1 cellular context compared by ENCODE assay signal in the genomic region with DNA sequence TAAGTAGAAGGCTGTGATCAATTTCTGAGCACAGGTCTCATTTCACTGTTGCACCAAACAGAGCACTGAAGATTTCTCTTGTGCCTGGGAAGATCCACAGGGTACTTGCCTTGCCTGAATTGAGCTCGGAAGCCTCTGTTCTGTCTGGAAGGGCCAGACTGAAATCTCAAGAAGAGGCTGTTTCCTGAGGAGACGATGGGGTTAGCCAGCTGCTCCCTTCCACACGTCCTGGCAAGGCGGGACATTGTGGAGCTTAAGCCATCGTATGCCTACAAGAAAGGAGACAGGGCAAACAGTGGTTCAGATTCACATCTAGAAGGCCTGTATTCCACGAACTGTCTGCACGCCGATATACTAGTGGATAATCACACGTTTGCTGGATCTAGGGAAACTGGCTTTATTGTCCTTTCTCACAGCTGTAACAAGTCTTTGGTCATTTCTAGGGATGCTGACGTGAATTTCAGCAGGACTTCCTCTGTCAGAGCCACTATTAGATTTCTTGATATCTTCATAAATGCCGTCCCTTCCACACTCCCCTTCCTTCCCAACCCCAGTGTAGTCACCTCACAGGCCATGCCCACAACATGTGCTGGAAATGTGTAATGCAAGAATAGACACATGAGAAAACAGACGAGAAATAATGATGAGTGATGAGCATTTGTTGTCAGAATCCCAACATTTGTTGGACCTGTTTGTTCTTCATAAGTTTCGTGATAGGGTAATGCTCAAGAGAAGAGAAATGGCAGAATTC.
TF ChIP-seq lines count a peak whose summit lies in the region.

No MANE protein-coding gene starts in this region.

TF ChIP-seq in endothelial cell of umbilical vein, 7 proteins besides CTCF, POLR2A, EP300 and RAD21:
- TF ChIP-seq JUN (IDR thresholded peaks at IDR 0.05; ENCODE audit: borderline replicate concordance, insufficient read depth, insufficient read length, low read depth), result no peak
- no peak for TF ChIP-seq GATA2 (IDR thresholded peaks at IDR 0.05; ENCODE audit: insufficient read depth, insufficient read length, low read depth, low read length)
- TF ChIP-seq FOS (IDR thresholded peaks at IDR 0.05; ENCODE audit: borderline replicate concordance, insufficient read depth, low read length), result no peak
- TF ChIP-seq, protein P1, sequence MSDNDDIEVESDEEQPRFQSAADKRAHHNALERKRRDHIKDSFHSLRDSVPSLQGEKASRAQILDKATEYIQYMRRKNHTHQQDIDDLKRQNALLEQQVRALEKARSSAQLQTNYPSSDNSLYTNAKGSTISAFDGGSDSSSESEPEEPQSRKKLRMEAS (IDR thresholded peaks at IDR 0.05; ENCODE audit: insufficient read depth, insufficient read length), result no peak
- no peak for TF ChIP-seq MYC (IDR thresholded peaks at IDR 0.05; ENCODE audit: low read depth, low read length)
- TF ChIP-seq EZH2 (IDR thresholded peaks at IDR 0.05; ENCODE audit: borderline replicate concordance, low read depth, low read length, severe bottlenecking), result no peak
- no peak for TF ChIP-seq POLR2AphosphoS5 (IDR thresholded peaks at IDR 0.05; ENCODE audit: insufficient read depth, low read depth, low read length)
